Comparison of ENCODE assay signal across 18 cellular contexts in genomic region chr7:104963378-104963990, GRCh38. TPM values are rescaled to one million over a fixed set of nuclear protein-coding genes. Genes with fewer than 3 reads are reported as not detected.
DNase-seq lines count a peak whose midpoint lies in the region; ATAC-seq and TF ChIP-seq lines count a peak whose summit lies in the region.
"Had no signal": no experiment of that assay in that cellular context is flagged by ENCODE, and none has a peak within 500 bp of the region (broad histone marks: within the 10 kb centered on the region; RNA-seq: fewer than 3 reads in every experiment).

No MANE protein-coding gene starts in this region.

- no peaks in the 10 kb centered on the region for H3K9me3 Mint-ChIP-seq in activated CD8-positive, alpha-beta T cell treated with anti-CD3 and anti-CD28 coated beads for 36 hours
- H3K9me3 Mint-ChIP-seq in activated CD8-positive, alpha-beta T cell treated with anti-CD3 and anti-CD28 coated beads, Interleukin-2, amount 10 ng/mL, durations not matched to agents 7 days and 5 days (ENCODE audit: insufficient read depth): no peaks in the 10 kb centered on the region
- no peaks in the 10 kb centered on the region for H3K9me3 Mint-ChIP-seq in stimulated activated effector memory CD8-positive, alpha-beta T cell treated with anti-CD3 and anti-CD28 coated beads, Interleukin-12 subunit alpha, Interleukin-12 subunit beta, amount 100 ng/mL, for 72 hours
- H3K9me3 Mint-ChIP-seq: stimulated activated naive CD8-positive, alpha-beta T cell treated with anti-CD3 and anti-CD28 coated beads, Interleukin-15, Interleukin-2, amounts not matched to agents 100 ng/mL and 50 ng/mL, for 24 hours had no signal

- H3K4me3 ChIP-seq in Peyer's patch (no peak overlapping the region), esophagus squamous epithelium (no peak overlapping the region)
- H3K4me3 ChIP-seq: cardiac muscle cell, GM23338 had no signal

- H3K27me3 Mint-ChIP-seq in activated CD8-positive, alpha-beta T cell treated with anti-CD3 and anti-CD28 coated beads for 36 hours: no peaks in the 10 kb centered on the region
- H3K27me3 Mint-ChIP-seq in activated CD8-positive, alpha-beta T cell treated with anti-CD3 and anti-CD28 coated beads, Interleukin-2, amount 10 ng/mL, durations not matched to agents 7 days and 5 days (ENCODE audit: low read depth): no peaks in the 10 kb centered on the region
- H3K27me3 Mint-ChIP-seq: activated CD4-positive, alpha-beta memory T cell treated with anti-CD3 and anti-CD28 coated beads, Interleukin-2, amount 10 ng/mL, durations not matched to agents 7 days and 5 days; activated naive CD4-positive, alpha-beta T cell treated with anti-CD3 and anti-CD28 coated beads, Interleukin-2, amount 10 ng/mL, durations not matched to agents 7 days and 5 days; stimulated activated naive CD8-positive, alpha-beta T cell treated with anti-CD3 and anti-CD28 coated beads, Interleukin-15, Interleukin-2, amounts not matched to agents 100 ng/mL and 50 ng/mL, for 24 hours had no signal

- intact Hi-C loops in activated CD8-positive, alpha-beta T cell treated with anti-CD3 and anti-CD28 coated beads for 36 hours (cut with micrococcal nuclease): no loop called here
- intact Hi-C loops in esophagus squamous epithelium (cut with DNase I): no loop called here

- H3K36me3 Mint-ChIP-seq in activated CD8-positive, alpha-beta T cell treated with anti-CD3 and anti-CD28 coated beads for 36 hours (ENCODE audit: low read depth): peaks cover 17% of the 10 kb centered on the region
- H3K36me3 Mint-ChIP-seq in activated CD8-positive, alpha-beta T cell treated with anti-CD3 and anti-CD28 coated beads, Interleukin-2, amount 10 ng/mL, durations not matched to agents 7 days and 5 days (ENCODE audit: low read depth): peaks cover 19% of the 10 kb centered on the region
- H3K36me3 Mint-ChIP-seq in stimulated activated effector memory CD8-positive, alpha-beta T cell treated with anti-CD3 and anti-CD28 coated beads, Interleukin-12 subunit alpha, Interleukin-12 subunit beta, amount 100 ng/mL, for 72 hours: peaks cover 84% of the 10 kb centered on the region

- H3K4me1 ChIP-seq in Peyer's patch (peaks cover 0 to 41% (median 0%) of the 10 kb centered on the region in 4 donors), esophagus squamous epithelium (peaks cover 35 to 67% (median 56%) of the 10 kb centered on the region in 3 donors)

- no peak overlapping the region for H3K4me3 Mint-ChIP-seq in activated CD8-positive, alpha-beta T cell treated with anti-CD3 and anti-CD28 coated beads for 36 hours
- no peak overlapping the region for H3K4me3 Mint-ChIP-seq in activated CD8-positive, alpha-beta T cell treated with anti-CD3 and anti-CD28 coated beads, Interleukin-2, amount 10 ng/mL, durations not matched to agents 7 days and 5 days
- H3K4me3 Mint-ChIP-seq in stimulated activated effector memory CD8-positive, alpha-beta T cell treated with anti-CD3 and anti-CD28 coated beads, Interleukin-12 subunit alpha, Interleukin-12 subunit beta, amount 100 ng/mL, for 72 hours: no peak overlapping the region
- H3K4me3 Mint-ChIP-seq: activated CD4-positive, alpha-beta memory T cell treated with anti-CD3 and anti-CD28 coated beads, Interleukin-2, amount 10 ng/mL, durations not matched to agents 7 days and 5 days; activated naive CD4-positive, alpha-beta T cell treated with anti-CD3 and anti-CD28 coated beads, Interleukin-2, amount 10 ng/mL, durations not matched to agents 7 days and 5 days; GM23338; stimulated activated naive CD8-positive, alpha-beta T cell treated with anti-CD3 and anti-CD28 coated beads, Interleukin-15, Interleukin-2, amounts not matched to agents 100 ng/mL and 50 ng/mL, for 24 hours had no signal

- H3K27ac Mint-ChIP-seq in activated CD8-positive, alpha-beta T cell treated with anti-CD3 and anti-CD28 coated beads for 36 hours: peak overlapping the region; percentile 39
- no peak overlapping the region for H3K27ac Mint-ChIP-seq in activated CD8-positive, alpha-beta T cell treated with anti-CD3 and anti-CD28 coated beads, Interleukin-2, amount 10 ng/mL, durations not matched to agents 7 days and 5 days
- H3K27ac Mint-ChIP-seq in stimulated activated effector memory CD8-positive, alpha-beta T cell treated with anti-CD3 and anti-CD28 coated beads, Interleukin-12 subunit alpha, Interleukin-12 subunit beta, amount 100 ng/mL, for 72 hours: peak overlapping the region; percentile 48
- H3K27ac Mint-ChIP-seq: activated naive CD4-positive, alpha-beta T cell treated with anti-CD3 and anti-CD28 coated beads, Interleukin-2, amount 10 ng/mL, durations not matched to agents 7 days and 5 days; GM23338 had no signal

- 35 to 62% methylated on average over 2 of the region's 2 CpGs for WGBS in esophagus squamous epithelium, 2 donors

- H3K27ac ChIP-seq in Peyer's patch (peak overlapping the region in 3 of 4 donors; percentile 19 to 25 (median 21)), esophagus squamous epithelium (peak overlapping the region; percentile 72 to 82 (median 78))
- H3K27ac ChIP-seq: cardiac muscle cell had no signal

- CTCF ChIA-PET in activated CD8-positive, alpha-beta T cell treated with anti-CD3 and anti-CD28 coated beads for 36 hours (lab: Charles Lee): interaction anchor here (1.5 kb wide), 1 partner anchor 18 kb away, joined by 9 read pairs; no protein-coding TSS in a partner anchor
- CTCF ChIA-PET in activated CD8-positive, alpha-beta T cell treated with anti-CD3 and anti-CD28 coated beads, Interleukin-2, amount 10 ng/mL, durations not matched to agents 7 days and 5 days (lab: Charles Lee): interaction anchor here (1.2 to 1.3 kb wide), 2 partner anchors 18 to 41 kb away, joined by 3 to 7 read pairs; no protein-coding TSS in a partner anchor

- no peak for TF ChIP-seq POLR2A in Peyer's patch (IDR thresholded peaks at IDR 0.05)
- no peak for TF ChIP-seq POLR2A in esophagus squamous epithelium (IDR thresholded peaks at IDR 0.05)

- DNase-seq in activated CD8-positive, alpha-beta T cell treated with anti-CD3 and anti-CD28 coated beads for 36 hours: no peak
- DNase-seq in activated CD8-positive, alpha-beta T cell treated with anti-CD3 and anti-CD28 coated beads, Interleukin-2, amount 10 ng/mL, durations not matched to agents 7 days and 5 days: no peak
- no peak for DNase-seq in Peyer's patch
- DNase-seq in esophagus squamous epithelium (lab: John Stamatoyannopoulos, UW): no peak
- no peak for DNase-seq in stimulated activated effector memory CD8-positive, alpha-beta T cell treated with anti-CD3 and anti-CD28 coated beads, Interleukin-12 subunit alpha, Interleukin-12 subunit beta, amount 100 ng/mL, for 72 hours (ENCODE audit: low spot score in 2 of 2)
- no peak for DNase-seq in activated gamma-delta T cell (lab: John Stamatoyannopoulos, UW)
- no peak for DNase-seq in D341Med (ENCODE audit: low spot score)
- no peak for DNase-seq in SIG-M5 (lab: John Stamatoyannopoulos, UW)
- DNase-seq: activated CD4-positive, alpha-beta memory T cell treated with anti-CD3 and anti-CD28 coated beads, Interleukin-2, amount 10 ng/mL, durations not matched to agents 7 days and 5 days; activated naive CD4-positive, alpha-beta T cell treated with anti-CD3 and anti-CD28 coated beads, Interleukin-2, amount 10 ng/mL, durations not matched to agents 7 days and 5 days; head of caudate nucleus; Karpas-422; NCI-H146; NCI-H510A treated with DMSO at 0.1 percent for 48 hours; T1000 had no signal

- H3K4me1 Mint-ChIP-seq in activated CD8-positive, alpha-beta T cell treated with anti-CD3 and anti-CD28 coated beads for 36 hours (ENCODE audit: low read depth): peaks cover 14% of the 10 kb centered on the region
- peaks cover 30% of the 10 kb centered on the region for H3K4me1 Mint-ChIP-seq in activated CD8-positive, alpha-beta T cell treated with anti-CD3 and anti-CD28 coated beads, Interleukin-2, amount 10 ng/mL, durations not matched to agents 7 days and 5 days (ENCODE audit: low read depth)
- peaks cover 37% of the 10 kb centered on the region for H3K4me1 Mint-ChIP-seq in stimulated activated effector memory CD8-positive, alpha-beta T cell treated with anti-CD3 and anti-CD28 coated beads, Interleukin-12 subunit alpha, Interleukin-12 subunit beta, amount 100 ng/mL, for 72 hours
- H3K4me1 Mint-ChIP-seq: GM23338 had no signal

- no peaks in the 10 kb centered on the region for H3K36me3 ChIP-seq in Peyer's patch
- H3K36me3 ChIP-seq in esophagus squamous epithelium: no peaks in the 10 kb centered on the region
- H3K36me3 ChIP-seq: cardiac muscle cell had no signal

- no peaks in the 10 kb centered on the region for H3K27me3 ChIP-seq in Peyer's patch
- no peaks in the 10 kb centered on the region for H3K27me3 ChIP-seq in esophagus squamous epithelium
- H3K27me3 ChIP-seq: cardiac muscle cell had no signal

- POLR2A ChIA-PET in activated CD8-positive, alpha-beta T cell treated with anti-CD3 and anti-CD28 coated beads for 36 hours (lab: Charles Lee): interaction anchor here (0.9 to 1.4 kb wide), 2 partner anchors 19 to 22 kb away, joined by 3 read pairs; no protein-coding TSS in a partner anchor
- POLR2A ChIA-PET in activated CD8-positive, alpha-beta T cell treated with anti-CD3 and anti-CD28 coated beads, Interleukin-2, amount 10 ng/mL, durations not matched to agents 7 days and 5 days (lab: Charles Lee): interaction anchor here (0.6 to 1.2 kb wide), 2 partner anchors 18 to 50 kb away, joined by 3 read pairs; no protein-coding TSS in a partner anchor

- TF ChIP-seq CTCF in activated CD8-positive, alpha-beta T cell treated with anti-CD3 and anti-CD28 coated beads for 36 hours (IDR thresholded peaks at IDR 0.05): no peak
- no peak for TF ChIP-seq CTCF in Peyer's patch (IDR thresholded peaks at IDR 0.05)
- no peak for TF ChIP-seq CTCF in esophagus squamous epithelium (IDR thresholded peaks at IDR 0.05)

- H3K9me3 ChIP-seq in Peyer's patch (no peaks in the 10 kb centered on the region), esophagus squamous epithelium (no peaks in the 10 kb centered on the region)

- ATAC-seq in activated CD8-positive, alpha-beta T cell treated with anti-CD3 and anti-CD28 coated beads for 36 hours: no peak
- ATAC-seq in activated CD8-positive, alpha-beta T cell treated with anti-CD3 and anti-CD28 coated beads, Interleukin-2, amount 10 ng/mL, durations not matched to agents 7 days and 5 days: no peak
- ATAC-seq in stimulated activated effector memory CD8-positive, alpha-beta T cell treated with anti-CD3 and anti-CD28 coated beads, Interleukin-12 subunit alpha, Interleukin-12 subunit beta, amount 100 ng/mL, for 72 hours: no peak
- ATAC-seq: GM23338 had no signal

RNA-seq across cellular contexts. Expression of gene KMT2E, which starts 50.5 kb away (rescaled TPM):
- total RNA-seq in activated CD8-positive, alpha-beta T cell treated with anti-CD3 and anti-CD28 coated beads for 36 hours: 10 to 100 TPM; 94.7 to 98.4 TPM
- 100 to 1,000 TPM in 1 of 2 experiments, 10 to 100 TPM in 1; 95.1 to 105 TPM for total RNA-seq in activated CD8-positive, alpha-beta T cell treated with anti-CD3 and anti-CD28 coated beads, Interleukin-2, amount 10 ng/mL, durations not matched to agents 7 days and 5 days
- total RNA-seq in Peyer's patch: 100 to 1,000 TPM in 3 of 4 donors, 10 to 100 TPM in 1; 88.6 to 170 (median 130) TPM
- total RNA-seq in esophagus squamous epithelium: 10 to 100 TPM; 37.2 to 80.5 (median 54.4) TPM
